In genomic region chr11:112082729-112083128, GRCh38 we compare ENCODE assay signal across 11 cellular contexts. TPM values are rescaled to one million over a fixed set of nuclear protein-coding genes. Genes with fewer than 3 reads are reported as not detected.
DNase-seq lines count a peak whose midpoint lies in the region; ATAC-seq and TF ChIP-seq lines count a peak whose summit lies in the region.
"Had no signal": no experiment of that assay in that cellular context is flagged by ENCODE, and none has a peak within 500 bp of the region (broad histone marks: within the 10 kb centered on the region; RNA-seq: fewer than 3 reads in every experiment).

No MANE protein-coding gene starts in this region.

- ATAC-seq in GM18861 (IDR thresholded peaks at IDR 0.05; ENCODE audit: unreplicated experiment) (no peak), GM19467 (IDR thresholded peaks at IDR 0.05; ENCODE audit: unreplicated experiment) (no peak), HG03175 (IDR thresholded peaks at IDR 0.05; ENCODE audit: unreplicated experiment) (no peak)

- H3K4me2 ChIP-seq in mesenchymal stem cell (ENCODE audit: low read length, poor library complexity, severe bottlenecking) = no peak overlapping the region

- no peaks in the 10 kb centered on the region for H3K27me3 Mint-ChIP-seq in activated T-helper 1 cell treated with anti-CD3 and anti-CD28 coated beads, Interleukin-12 subunit alpha, Interleukin-12 subunit beta, Interleukin-2, Interleukin-4 antibody, amounts not matched to agents 30 ng/mL and 10 ng/mL and 1 ng/mL, durations not matched to agents 14 hours and 24 hours and 36 hours (ENCODE audit: insufficient read depth)

- H3K4me1 ChIP-seq in mesenchymal stem cell (ENCODE audit: control insufficient read depth, insufficient read depth, low read depth, low read length) = peaks cover under 1% of the 10 kb centered on the region

- no peaks in the 10 kb centered on the region for H3K27me3 ChIP-seq in mesenchymal stem cell (ENCODE audit: control insufficient read depth in 1 of 2, insufficient read depth in 1 of 2, low read length in 2 of 2)
- H3K27me3 ChIP-seq: testis had no signal

- H2BK15ac ChIP-seq in mesenchymal stem cell (ENCODE audit: low read depth, poor library complexity, severe bottlenecking) = no peak overlapping the region

- no peak overlapping the region for H2BK5ac ChIP-seq in mesenchymal stem cell (ENCODE audit: low read depth, low read length, poor library complexity, severe bottlenecking)

- no peak overlapping the region for H2AK5ac ChIP-seq in mesenchymal stem cell (ENCODE audit: low read length, severe bottlenecking)

- H3K4me1 Mint-ChIP-seq in activated T-helper 1 cell treated with anti-CD3 and anti-CD28 coated beads, Interleukin-12 subunit alpha, Interleukin-12 subunit beta, Interleukin-2, Interleukin-4 antibody, amounts not matched to agents 30 ng/mL and 10 ng/mL and 1 ng/mL, durations not matched to agents 14 hours and 24 hours and 36 hours (ENCODE audit: low read depth) = peaks cover 54% of the 10 kb centered on the region

- H3K9me3 ChIP-seq in mesenchymal stem cell (ENCODE audit: control insufficient read depth, low read length) = no peaks in the 10 kb centered on the region
- H3K9me3 ChIP-seq: testis had no signal

- H3K9ac ChIP-seq in mesenchymal stem cell (ENCODE audit: low read length) = peak overlapping the region; percentile 87

- no peak overlapping the region for H4K8ac ChIP-seq in mesenchymal stem cell (ENCODE audit: low read length)

- no peak overlapping the region for H3K4me3 ChIP-seq in AG10803 (ENCODE audit: low read length)
- no peak overlapping the region for H3K4me3 ChIP-seq in mesenchymal stem cell (ENCODE audit: insufficient read depth in 1 of 2, low read depth in 1 of 2, low read length in 2 of 2)
- H3K4me3 ChIP-seq: testis had no signal

- no peak overlapping the region for H3K18ac ChIP-seq in mesenchymal stem cell (ENCODE audit: low read depth in 1 of 2, low read length in 2 of 2)

- peak overlapping the region; percentile 12 for H3K4me3 Mint-ChIP-seq in activated T-helper 1 cell treated with anti-CD3 and anti-CD28 coated beads, Interleukin-12 subunit alpha, Interleukin-12 subunit beta, Interleukin-2, Interleukin-4 antibody, amounts not matched to agents 30 ng/mL and 10 ng/mL and 1 ng/mL, durations not matched to agents 14 hours and 24 hours and 36 hours

- no peak for TF ChIP-seq CTCF in AG10803 (conservative IDR thresholded peaks at IDR 0.05; ENCODE audit: low read length)

- no peak overlapping the region for H3K14ac ChIP-seq in mesenchymal stem cell (ENCODE audit: low read length in 2 of 2)

- peak overlapping the region; percentile 84 for H3K27ac Mint-ChIP-seq in activated T-helper 1 cell treated with anti-CD3 and anti-CD28 coated beads, Interleukin-12 subunit alpha, Interleukin-12 subunit beta, Interleukin-2, Interleukin-4 antibody, amounts not matched to agents 30 ng/mL and 10 ng/mL and 1 ng/mL, durations not matched to agents 14 hours and 24 hours and 36 hours

- intact Hi-C loops in activated T-helper 1 cell treated with anti-CD3 and anti-CD28 coated beads, Interleukin-12 subunit alpha, Interleukin-12 subunit beta, Interleukin-2, Interleukin-4 antibody, amounts not matched to agents 30 ng/mL and 10 ng/mL and 1 ng/mL, durations not matched to agents 14 hours and 24 hours and 36 hours (cut with micrococcal nuclease) = loop anchor here (1.0 kb wide), 2 partner anchors 8 to 25 kb away; partner anchors contain the start of genes NKAPD1 and PIH1D2

- H3K9me3 Mint-ChIP-seq in activated T-helper 1 cell treated with anti-CD3 and anti-CD28 coated beads, Interleukin-12 subunit alpha, Interleukin-12 subunit beta, Interleukin-2, Interleukin-4 antibody, amounts not matched to agents 30 ng/mL and 10 ng/mL and 1 ng/mL, durations not matched to agents 14 hours and 24 hours and 36 hours = no peaks in the 10 kb centered on the region

- H3K27ac ChIP-seq in mesenchymal stem cell (ENCODE audit: low read length, poor library complexity, severe bottlenecking) = peak overlapping the region; percentile 28
- H3K27ac ChIP-seq: testis had no signal

- H3K79me1 ChIP-seq in mesenchymal stem cell (replicated peaks; ENCODE audit: low read length, poor library complexity, severe bottlenecking) = peaks cover 14% of the 10 kb centered on the region

- H3K36me3 ChIP-seq in mesenchymal stem cell (ENCODE audit: control insufficient read depth in 1 of 2, insufficient read depth in 2 of 2, low read depth in 1 of 2, low read length in 2 of 2) = peaks cover 14 to 70% of the 10 kb centered on the region in 2 experiments

- no peak overlapping the region for H2BK120ac ChIP-seq in mesenchymal stem cell (ENCODE audit: low read depth, low read length)

- H4K91ac ChIP-seq in mesenchymal stem cell (ENCODE audit: low read length) = no peak overlapping the region

- no peak overlapping the region for H3K23ac ChIP-seq in mesenchymal stem cell (ENCODE audit: low read length in 2 of 2)

- peak; percentile 80 for DNase-seq in AG10803 (ENCODE audit: low read depth)
- peak; percentile 90 for DNase-seq in HCEC 1CT
- DNase-seq in activated T-helper 1 cell treated with anti-CD3 and anti-CD28 coated beads, Interleukin-12 subunit alpha, Interleukin-12 subunit beta, Interleukin-2, Interleukin-4 antibody, amounts not matched to agents 30 ng/mL and 10 ng/mL and 1 ng/mL, durations not matched to agents 14 hours and 24 hours and 36 hours (ENCODE audit: low spot score) = no peak
- DNase-seq in mesenchymal stem cell = peak; percentile 95
- DNase-seq in NOMO-1 treated with dmso at 0.1 percent for 144 hours (lab: John Stamatoyannopoulos, UW; ENCODE audit: unreplicated experiment) = no peak
- DNase-seq: NCI-H187 treated with DMSO at 0.1 percent for 48 hours, testis had no signal

- WGBS in mesenchymal stem cell = 46% methylated on average over 4 of the region's 4 CpGs

- no peak overlapping the region for H2AFZ ChIP-seq in mesenchymal stem cell (ENCODE audit: low read depth, low read length)

- no peak overlapping the region for H3K4ac ChIP-seq in mesenchymal stem cell (ENCODE audit: low read depth in 1 of 2, low read length in 2 of 2)

- no peak overlapping the region for H2BK12ac ChIP-seq in mesenchymal stem cell (ENCODE audit: low read length in 2 of 2)

- H3K36me3 Mint-ChIP-seq in activated T-helper 1 cell treated with anti-CD3 and anti-CD28 coated beads, Interleukin-12 subunit alpha, Interleukin-12 subunit beta, Interleukin-2, Interleukin-4 antibody, amounts not matched to agents 30 ng/mL and 10 ng/mL and 1 ng/mL, durations not matched to agents 14 hours and 24 hours and 36 hours (ENCODE audit: low read depth) = peaks cover 69% of the 10 kb centered on the region

RNA-seq across cellular contexts. Expression of gene TIMM8B, which starts 3.8 kb away (rescaled TPM):
- 85.6 and 89.2 TPM in 2 replicates for total RNA-seq in activated T-helper 1 cell treated with anti-CD3 and anti-CD28 coated beads, Interleukin-12 subunit alpha, Interleukin-12 subunit beta, Interleukin-2, Interleukin-4 antibody, amounts not matched to agents 30 ng/mL and 10 ng/mL and 1 ng/mL, durations not matched to agents 14 hours and 24 hours and 36 hours
- polyA plus RNA-seq in mesenchymal stem cell (2013, experiment 1 of 2) = 139 TPM
- polyA plus RNA-seq in mesenchymal stem cell (2013, experiment 2 of 2) = 138 TPM

RNA-seq across cellular contexts. Expression of gene SDHD, which starts 3.9 kb away (rescaled TPM):
- 95.4 and 98.0 TPM in 2 replicates for total RNA-seq in activated T-helper 1 cell treated with anti-CD3 and anti-CD28 coated beads, Interleukin-12 subunit alpha, Interleukin-12 subunit beta, Interleukin-2, Interleukin-4 antibody, amounts not matched to agents 30 ng/mL and 10 ng/mL and 1 ng/mL, durations not matched to agents 14 hours and 24 hours and 36 hours
- polyA plus RNA-seq in mesenchymal stem cell (2013, experiment 1 of 2) = 59.5 TPM
- 62.1 TPM for polyA plus RNA-seq in mesenchymal stem cell (2013, experiment 2 of 2)

RNA-seq across cellular contexts. Expression of gene NKAPD1, which starts 8.6 kb away (rescaled TPM):
- 29.1 and 33.0 TPM in 2 replicates for total RNA-seq in activated T-helper 1 cell treated with anti-CD3 and anti-CD28 coated beads, Interleukin-12 subunit alpha, Interleukin-12 subunit beta, Interleukin-2, Interleukin-4 antibody, amounts not matched to agents 30 ng/mL and 10 ng/mL and 1 ng/mL, durations not matched to agents 14 hours and 24 hours and 36 hours
- 51.1 TPM for polyA plus RNA-seq in mesenchymal stem cell (2013, experiment 1 of 2)
- 52.5 TPM for polyA plus RNA-seq in mesenchymal stem cell (2013, experiment 2 of 2)

RNA-seq across cellular contexts. Expression of gene PIH1D2, which starts 8.9 kb away (rescaled TPM):
- 0.24 and 0.49 TPM in 2 replicates for total RNA-seq in activated T-helper 1 cell treated with anti-CD3 and anti-CD28 coated beads, Interleukin-12 subunit alpha, Interleukin-12 subunit beta, Interleukin-2, Interleukin-4 antibody, amounts not matched to agents 30 ng/mL and 10 ng/mL and 1 ng/mL, durations not matched to agents 14 hours and 24 hours and 36 hours
- polyA plus RNA-seq in mesenchymal stem cell (2013, experiment 1 of 2) = 1.1 TPM
- 1.9 TPM for polyA plus RNA-seq in mesenchymal stem cell (2013, experiment 2 of 2)
- total RNA-seq: T-helper 1 cell treated with Interleukin-12 subunit alpha and Interleukin-12 subunit beta and Interleukin-4 antibody, amounts not matched to agents 30 ng/mL and 1 ng/mL, for 36 hours had no signal

RNA-seq across cellular contexts. Expression of gene DLAT, which starts 57.5 kb away (rescaled TPM):
- 52.0 and 54.5 TPM in 2 replicates for total RNA-seq in activated T-helper 1 cell treated with anti-CD3 and anti-CD28 coated beads, Interleukin-12 subunit alpha, Interleukin-12 subunit beta, Interleukin-2, Interleukin-4 antibody, amounts not matched to agents 30 ng/mL and 10 ng/mL and 1 ng/mL, durations not matched to agents 14 hours and 24 hours and 36 hours
- 25.9 TPM for polyA plus RNA-seq in mesenchymal stem cell (2013, experiment 1 of 2)
- polyA plus RNA-seq in mesenchymal stem cell (2013, experiment 2 of 2) = 25.7 TPM

Comparison
In these comparisons a context has a peak if more than half of its experiments do, and no peak if none do; other contexts are left out.
1. DNase-seq: peak in AG10803 (single experiment), HCEC 1CT (single experiment) and mesenchymal stem cell (single experiment); none in activated T-helper 1 cell treated with anti-CD3 and anti-CD28 coated beads, Interleukin-12 subunit alpha, Interleukin-12 subunit beta, Interleukin-2, Interleukin-4 antibody, amounts not matched to agents 30 ng/mL and 10 ng/mL and 1 ng/mL, durations not matched to agents 14 hours and 24 hours and 36 hours (single experiment) and NOMO-1 treated with dmso at 0.1 percent for 144 hours (single experiment).